ENCODE assay signal across 22 cellular contexts in genomic region chr6:1346556-1347186, GRCh38. TPM values are rescaled to one million over a fixed set of nuclear protein-coding genes. Genes with fewer than 3 reads are reported as not detected.
DNase-seq lines count a peak whose midpoint lies in the region; ATAC-seq and TF ChIP-seq lines count a peak whose summit lies in the region.
"Had no signal": no experiment of that assay in that cellular context is flagged by ENCODE, and none has a peak within 500 bp of the region (broad histone marks: within the 10 kb centered on the region; RNA-seq: fewer than 3 reads in every experiment).

No MANE protein-coding gene starts in this region.

- H4K20me1 ChIP-seq in PC-3 (ENCODE audit: low read length) = no peaks in the 10 kb centered on the region
- H4K20me1 ChIP-seq: BLaER1 had no signal

- TF ChIP-seq POLR2A in GM18505 (IDR thresholded peaks at IDR 0.05; ENCODE audit: borderline replicate concordance, extremely low read depth, insufficient read depth, insufficient read length) = no peak

- H3K9me2 ChIP-seq in PC-3 (replicated peaks; ENCODE audit: low read length) = no peaks in the 10 kb centered on the region

- POLR2A ChIA-PET in PC-3 (lab: Charles Lee; ENCODE audit: unreplicated experiment) = no interaction called here

- intact Hi-C loops in right cardiac atrium (cut with DNase I) = no loop called here
- intact Hi-C loops in heart right ventricle (cut with DNase I) = no loop called here
- intact Hi-C loops in PC-3 (cut with micrococcal nuclease) = no loop called here

- H3K4me2 ChIP-seq in PC-3 (ENCODE audit: low read length) = no peak overlapping the region
- H3K4me2 ChIP-seq: BLaER1 had no signal

- peaks cover 3% of the 10 kb centered on the region for H3K4me1 ChIP-seq in right cardiac atrium (ENCODE audit: control insufficient read depth, insufficient read depth, low read length)
- peaks cover 0 to 12% (median 4%) of the 10 kb centered on the region in 9 donors for H3K4me1 ChIP-seq in heart right ventricle
- no peaks in the 10 kb centered on the region for H3K4me1 ChIP-seq in foreskin keratinocyte
- H3K4me1 ChIP-seq in PC-3 (ENCODE audit: insufficient read depth, low read length) = no peaks in the 10 kb centered on the region
- H3K4me1 ChIP-seq in HAP-1 = no peaks in the 10 kb centered on the region
- H3K4me1 ChIP-seq: BLaER1, colonic mucosa had no signal

- no peak for DNase-seq in right cardiac atrium
- no peak for DNase-seq in heart right ventricle
- peak; percentile 51 for DNase-seq in RPMI7951 (ENCODE audit: low read depth)
- DNase-seq in foreskin keratinocyte = no peak
- DNase-seq in PC-3 = no peak
- DNase-seq in HAP-1 (ENCODE audit: low spot score in 2 of 2) = no peak
- DNase-seq: ACHN; activated CD8-positive, alpha-beta T cell treated with anti-CD3 and anti-CD28 coated beads for 36 hours; activated gamma-delta T cell; activated T-cell treated with anti-CD3 and anti-CD28 coated beads for 4 hours; brain microvascular endothelial cell; colonic mucosa; head of caudate nucleus; Karpas-422; NCI-H1417 had no signal

- no TSS peak for BruUV-seq in PC-3 (replicated peaks; lab: Mats Ljungman, UMichigan)

- H3K4me3 ChIP-seq in right cardiac atrium (ENCODE audit: low read length) = no peak overlapping the region
- no peak overlapping the region for H3K4me3 ChIP-seq in heart right ventricle
- H3K4me3 ChIP-seq in PC-3 (ENCODE audit: low read length) = no peak overlapping the region
- no peak overlapping the region for H3K4me3 ChIP-seq in HAP-1
- H3K4me3 ChIP-seq: BLaER1, colonic mucosa had no signal

- H3K9me3 ChIP-seq in right cardiac atrium (ENCODE audit: control insufficient read depth, low read length) (no peaks in the 10 kb centered on the region), heart right ventricle (peaks cover 0 to 33% (median 18%) of the 10 kb centered on the region in 11 donors), PC-3 (ENCODE audit: low read length) (0 out of 2 replicates have a peak, but pooled peaks cover 14% of the 10 kb centered on the region), HAP-1 (no peaks in the 10 kb centered on the region; the same call in 1 of the 2 replicates)
- H3K9me3 ChIP-seq: colonic mucosa had no signal

- TF ChIP-seq CTCF in heart right ventricle (IDR thresholded peaks at IDR 0.05) (no peak), foreskin keratinocyte (conservative IDR thresholded peaks at IDR 0.05) (no peak), PC-3 (conservative IDR thresholded peaks at IDR 0.05; ENCODE audit: low read depth, low read length) (no peak)

- H3K79me2 ChIP-seq in PC-3 (ENCODE audit: low read length) = no peaks in the 10 kb centered on the region

- H3F3A ChIP-seq in PC-3 (ENCODE audit: low read length, unreplicated experiment) = no peaks in the 10 kb centered on the region

- H3K27me3 ChIP-seq in right cardiac atrium (ENCODE audit: control insufficient read depth, insufficient read depth) = no peaks in the 10 kb centered on the region
- H3K27me3 ChIP-seq in heart right ventricle = peaks cover 0 to 39% (median 24%) of the 10 kb centered on the region in 7 donors
- peaks cover 30% of the 10 kb centered on the region for H3K27me3 ChIP-seq in foreskin keratinocyte
- peaks cover 47% of the 10 kb centered on the region for H3K27me3 ChIP-seq in PC-3 (ENCODE audit: low read length)
- no peaks in the 10 kb centered on the region; the same call in 1 of the 2 replicates for H3K27me3 ChIP-seq in HAP-1 (ENCODE audit: low read depth)
- H3K27me3 ChIP-seq: BLaER1, brain microvascular endothelial cell had no signal

- ATAC-seq in right cardiac atrium = peak; percentile 29 to 43
- ATAC-seq in heart right ventricle = no peak
- peak; percentile 45 for ATAC-seq in foreskin keratinocyte
- no peak for ATAC-seq in GM18505 (IDR thresholded peaks at IDR 0.05; ENCODE audit: unreplicated experiment)
- ATAC-seq in PC-3 = no peak
- ATAC-seq in GM18519 (IDR thresholded peaks at IDR 0.05; ENCODE audit: low FRiP score, unreplicated experiment) = no peak
- ATAC-seq: activated CD8-positive, alpha-beta T cell treated with anti-CD3 and anti-CD28 coated beads for 36 hours had no signal

- 62% methylated on average over 5 of the region's 5 CpGs for WGBS in right cardiac atrium
- WGBS in heart right ventricle, 2 donors = 63 to 70% methylated on average over 5 of the region's 5 CpGs

- CTCF ChIA-PET in PC-3 (lab: Charles Lee) = no interaction called here

- no peaks in the 10 kb centered on the region for H3K36me3 ChIP-seq in heart right ventricle
- no peaks in the 10 kb centered on the region for H3K36me3 ChIP-seq in PC-3 (ENCODE audit: low read depth, low read length)
- H3K36me3 ChIP-seq in HAP-1 (replicated peaks) = no peaks in the 10 kb centered on the region
- H3K36me3 ChIP-seq: BLaER1, brain microvascular endothelial cell, colonic mucosa had no signal

- H2AFZ ChIP-seq in PC-3 (ENCODE audit: low read length) = no peak overlapping the region

- in situ Hi-C loops in HAP-1 (cut with MboI; ENCODE audit: low sequenced_read_pairs) = no loop called here

- H3K27ac ChIP-seq in right cardiac atrium (ENCODE audit: low read length) (no peak overlapping the region), heart right ventricle (no peak overlapping the region), foreskin keratinocyte (no peak overlapping the region), PC-3 (ENCODE audit: low read length) (no peak overlapping the region)
- H3K27ac ChIP-seq: BLaER1, brain microvascular endothelial cell, colonic mucosa, RWPE1 had no signal

- no peak overlapping the region for H3K9ac ChIP-seq in PC-3 (ENCODE audit: low read length)
- H3K9ac ChIP-seq: BLaER1 had no signal

RNA-seq across cellular contexts. Expression of gene FOXQ1, which starts 34.8 kb away (rescaled TPM):
- not detected for total RNA-seq in right cardiac atrium
- polyA plus RNA-seq in right cardiac atrium = not detected
- not detected for total RNA-seq in heart right ventricle
- not detected for polyA plus RNA-seq in heart right ventricle
- not detected in 2 replicates for total RNA-seq in RPMI7951 (2014; rRNA removed; shearing (Covaris generic))
- total RNA-seq in foreskin keratinocyte = 2.8 and 4.5 TPM in 2 replicates
- polyA plus RNA-seq in foreskin keratinocyte = 2.6 and 4.4 TPM in 2 replicates
- 7.5 and 12.4 TPM in 2 replicates for total RNA-seq in PC-3 (2014; rRNA removed)
- total RNA-seq: activated CD8-positive, alpha-beta T cell treated with anti-CD3 and anti-CD28 coated beads for 36 hours; G401; posterior vena cava had no signal
- polyA plus RNA-seq: neural cell had no signal

RNA-seq across cellular contexts. Expression of gene FOXF2, which starts 42.7 kb away (rescaled TPM):
- under 1 TPM in 3 of 4 donors, not detected in 1; 0.31 to 0.78 (median 0.53) TPM for total RNA-seq in right cardiac atrium
- 0.43 TPM for polyA plus RNA-seq in right cardiac atrium
- total RNA-seq in heart right ventricle = under 1 TPM in 7 of 10 donors, not detected in 3; 0.10 to 0.18 (median 0.14) TPM
- polyA plus RNA-seq in heart right ventricle = under 1 TPM; 0.15 to 0.16 TPM
- 1.1 and 2.0 TPM in 2 replicates for total RNA-seq in RPMI7951 (2014; rRNA removed; shearing (Covaris generic))
- total RNA-seq in foreskin keratinocyte = 0.11 and 0.14 TPM in 2 replicates
- 0.10 and 0.22 TPM in 2 replicates for polyA plus RNA-seq in foreskin keratinocyte
- total RNA-seq in PC-3 (2014; rRNA removed) = not detected in 2 replicates
- total RNA-seq: activated CD8-positive, alpha-beta T cell treated with anti-CD3 and anti-CD28 coated beads for 36 hours; G401 had no signal
- polyA plus RNA-seq: neural cell had no signal

Comparison
In these comparisons a context has a peak if more than half of its experiments do, and no peak if none do; other contexts are left out.
1. ATAC-seq: peak in right cardiac atrium (2 of 2) and foreskin keratinocyte (single experiment); none in heart right ventricle (0 of 8), GM18505 (single experiment), PC-3 (single experiment) and GM18519 (single experiment).